Comparison of ENCODE assay signal across 7 cellular contexts in genomic region chr1:179010671-179011070, GRCh38.
"Had no signal": no experiment of that assay in that cellular context is flagged by ENCODE, and none has a peak within 500 bp of the region (broad histone marks: within the 10 kb centered on the region; RNA-seq: fewer than 3 reads in every experiment).

No MANE protein-coding gene starts in this region.

- H3K4me3 ChIP-seq: GM12878 had no signal

- ATAC-seq: GM12878 had no signal

- DNase-seq: GDM1, GF-D8 had no signal

- FAIRE-seq: G401.6, GM12878, GM12891, GM12892, GM18507 had no signal
